In the genomic region with DNA sequence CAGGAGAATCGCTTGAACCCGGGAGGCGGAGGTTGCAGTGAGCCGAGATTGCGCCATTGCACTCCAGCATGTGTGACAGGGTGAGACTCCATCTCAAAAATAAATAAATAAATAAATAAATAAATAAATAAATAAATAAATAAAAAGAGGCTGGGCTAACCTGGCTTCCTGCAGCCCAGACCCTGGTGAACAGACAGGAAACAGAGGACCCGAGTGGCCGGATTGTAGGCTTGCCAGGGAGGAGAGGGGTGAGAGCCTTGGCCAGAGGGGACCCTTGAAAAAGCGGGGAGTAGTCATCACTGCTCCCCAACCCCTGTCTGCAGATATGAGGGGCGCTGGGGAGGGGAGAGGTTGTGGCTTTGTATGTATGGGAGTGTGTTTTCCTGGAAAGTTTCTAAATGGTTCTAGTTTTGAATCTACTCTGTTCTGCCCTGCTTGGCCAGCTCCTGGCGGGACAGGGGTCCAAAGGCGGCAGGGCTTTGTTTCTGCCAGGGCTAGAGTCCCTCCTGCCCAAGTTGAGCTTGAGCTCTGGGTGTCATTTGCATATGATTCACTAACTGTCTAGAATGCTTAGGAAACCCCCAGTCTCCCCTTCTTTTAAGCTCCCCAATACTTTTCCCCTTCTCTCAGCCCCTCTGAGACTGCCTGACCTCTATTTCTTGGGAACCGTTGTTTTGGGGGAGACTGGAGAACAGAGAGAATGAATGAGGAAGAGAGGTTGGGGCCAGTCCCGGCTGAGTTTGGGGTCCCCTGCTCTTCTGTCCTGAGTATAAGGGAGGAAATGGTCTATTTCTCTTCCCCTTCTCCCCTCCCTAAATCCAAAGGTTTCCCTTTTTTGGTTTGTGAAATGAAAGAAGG, we compare ENCODE assay signal across 10 cellular contexts. TPM values are rescaled to one million over a fixed set of nuclear protein-coding genes. Genes with fewer than 3 reads are reported as not detected.
A peak's percentile ranks its signal among the peaks of the same experiment; 100 is the strongest.
DNase-seq lines count a peak whose midpoint lies in the region; ATAC-seq and TF ChIP-seq lines count a peak whose summit lies in the region.
"Had no signal": no experiment of that assay in that cellular context is flagged by ENCODE, and none has a peak within 500 bp of the region (broad histone marks: within the 10 kb centered on the region; RNA-seq: fewer than 3 reads in every experiment).

No MANE protein-coding gene starts in this region.

- no peaks in the 10 kb centered on the region for H3K9me3 ChIP-seq in CD8-positive, alpha-beta memory T cell (ENCODE audit: low read length)
- no peaks in the 10 kb centered on the region for H3K9me3 ChIP-seq in osteoblast (ENCODE audit: low read depth, low read length)

- H3K79me2 ChIP-seq in osteoblast (ENCODE audit: insufficient read depth, low read length): peaks cover 98% of the 10 kb centered on the region

- H3K36me3 ChIP-seq in CD8-positive, alpha-beta memory T cell (ENCODE audit: insufficient read depth, low read length): no peaks in the 10 kb centered on the region
- H3K36me3 ChIP-seq in osteoblast (ENCODE audit: insufficient read depth, low read length): no peaks in the 10 kb centered on the region

- peaks cover 0 to 8% (median 2%) of the 10 kb centered on the region in 5 donors for H3K9me3 Mint-ChIP-seq in CD8-positive, alpha-beta memory T cell
- H3K9me3 Mint-ChIP-seq in chondrocyte (ENCODE audit: low read depth): no peaks in the 10 kb centered on the region

- peaks cover 70% of the 10 kb centered on the region for H4K20me1 ChIP-seq in osteoblast (ENCODE audit: insufficient read depth, low read length)

- H2AFZ ChIP-seq in osteoblast (ENCODE audit: low read length): no peak overlapping the region

- no peak for ATAC-seq in GM19452 (IDR thresholded peaks at IDR 0.05; ENCODE audit: unreplicated experiment)
- ATAC-seq: HCT116 had no signal

- peaks cover 89 to 95% (median 94%) of the 10 kb centered on the region in 3 donors for H3K4me1 Mint-ChIP-seq in CD8-positive, alpha-beta memory T cell
- H3K4me1 Mint-ChIP-seq in chondrocyte (ENCODE audit: low read depth): peaks cover 86% of the 10 kb centered on the region

- H3K27ac Mint-ChIP-seq in CD8-positive, alpha-beta memory T cell: peak overlapping the region; percentile 98 to 100 (median 100)
- H3K27ac Mint-ChIP-seq in chondrocyte (ENCODE audit: unreplicated experiment): peak overlapping the region; percentile 49

- peaks cover 0 to 17% (median 0%) of the 10 kb centered on the region in 3 donors for H3K36me3 Mint-ChIP-seq in CD8-positive, alpha-beta memory T cell
- H3K36me3 Mint-ChIP-seq in chondrocyte (ENCODE audit: low read depth): no peaks in the 10 kb centered on the region

- peak in 4 of 5 donors; percentile 38 to 67 (median 46) for DNase-seq in CD8-positive, alpha-beta memory T cell
- DNase-seq in NAMALWA (ENCODE audit: low spot score): peak; percentile 46
- DNase-seq in chondrocyte (ENCODE audit: low spot score): peak; percentile 60
- peak; percentile 79 for DNase-seq in osteoblast (ENCODE audit: insufficient read length, low spot score, missing footprints)
- DNase-seq in NCI-H1105 treated with DMSO at 0.1 percent for 48 hours (lab: John Stamatoyannopoulos, UW): no peak
- DNase-seq in DMS79 treated with DMSO at 0.1 percent for 48 hours (lab: John Stamatoyannopoulos, UW): no peak
- no peak for DNase-seq in C1 segment of cervical spinal cord (lab: John Stamatoyannopoulos, UW)
- DNase-seq: islet precursor cell had no signal

- POLR2A ChIA-PET in CD8-positive, alpha-beta memory T cell (lab: Charles Lee): interaction anchor here (0.5 to 2.4 kb wide), 8 partner anchors 10 to 1507 kb away, joined by 3 to 6 read pairs (median 3); no protein-coding TSS in a partner anchor

- H3K4me3 Mint-ChIP-seq in CD8-positive, alpha-beta memory T cell: peak overlapping the region; percentile 23 to 94 (median 85)
- no peak overlapping the region for H3K4me3 Mint-ChIP-seq in chondrocyte (ENCODE audit: unreplicated experiment)

- no peaks in the 10 kb centered on the region for H3K27me3 ChIP-seq in CD8-positive, alpha-beta memory T cell (ENCODE audit: insufficient read depth, low read length, poor library complexity, severe bottlenecking)
- H3K27me3 ChIP-seq in osteoblast (ENCODE audit: insufficient read depth, low read length): no peaks in the 10 kb centered on the region

- CTCF ChIA-PET in CD8-positive, alpha-beta memory T cell (lab: Charles Lee): interaction anchor here (1.0 to 7.3 kb wide), 9 partner anchors 7 to 32 kb away, joined by 3 to 46 read pairs (median 8); no protein-coding TSS in a partner anchor

- H3K4me2 ChIP-seq in osteoblast (ENCODE audit: insufficient read depth, low read length): peak overlapping the region; percentile 75

- H3K4me1 ChIP-seq in CD8-positive, alpha-beta memory T cell (ENCODE audit: insufficient read depth, low read length): peaks cover 93% of the 10 kb centered on the region
- peaks cover 82% of the 10 kb centered on the region for H3K4me1 ChIP-seq in osteoblast (ENCODE audit: insufficient read depth, low read length)

- peak overlapping the region; percentile 93 for H3K27ac ChIP-seq in CD8-positive, alpha-beta memory T cell (ENCODE audit: low read depth, low read length)
- H3K27ac ChIP-seq in osteoblast (ENCODE audit: low read depth, low read length): peak overlapping the region; percentile 51

- H3K27me3 Mint-ChIP-seq in CD8-positive, alpha-beta memory T cell: peaks cover 0 to 8% of the 10 kb centered on the region in 2 donors
- H3K27me3 Mint-ChIP-seq in chondrocyte (ENCODE audit: low read depth): no peaks in the 10 kb centered on the region

- TF ChIP-seq CTCF in chondrocyte (IDR thresholded peaks at IDR 0.05) (no peak), osteoblast (IDR thresholded peaks at IDR 0.05; ENCODE audit: extremely low read depth, low read depth, low read length) (no peak)

- H3K4me3 ChIP-seq in CD8-positive, alpha-beta memory T cell (ENCODE audit: low read length): peak overlapping the region; percentile 67
- H3K4me3 ChIP-seq in osteoblast (ENCODE audit: insufficient read depth, low read length): no peak overlapping the region

RNA-seq across cellular contexts. Expression of gene RARA, which starts 16.4 kb away (rescaled TPM):
- total RNA-seq in CD8-positive, alpha-beta memory T cell: 10 to 100 TPM; 37.4 to 37.8 TPM
- polyA plus RNA-seq in CD8-positive, alpha-beta memory T cell: 14.0 TPM
- total RNA-seq in chondrocyte (59.2 to 65.7 TPM (median 61.2 TPM) in 3 replicates), osteoblast (31.1 and 32.4 TPM in 2 replicates)

RNA-seq across cellular contexts. Expression of gene CDC6, which starts 37.7 kb away (rescaled TPM):
- total RNA-seq in CD8-positive, alpha-beta memory T cell: 100 to 1,000 TPM; 107 to 110 TPM
- polyA plus RNA-seq in CD8-positive, alpha-beta memory T cell: 0.49 TPM
- total RNA-seq in chondrocyte (8.5 to 33.1 TPM (median 9.9 TPM) in 3 replicates), osteoblast (5.1 and 8.3 TPM in 2 replicates)

RNA-seq across cellular contexts. Expression of gene GJD3, which starts 39.2 kb away (rescaled TPM):
- under 1 TPM in 1 of 2 experiments, not detected in 1; 0.24 TPM for total RNA-seq in CD8-positive, alpha-beta memory T cell
- polyA plus RNA-seq in CD8-positive, alpha-beta memory T cell: 0.40 TPM
- total RNA-seq in chondrocyte (0.32 to 0.41 TPM in 2 of 3 replicates, not detected in the other), osteoblast (1.8 and 2.7 TPM in 2 replicates)

Comparison
In these comparisons a context has a peak if more than half of its experiments do, and no peak if none do; other contexts are left out.
1. DNase-seq: peak in CD8-positive, alpha-beta memory T cell (4 of 5), NAMALWA (single experiment), chondrocyte (single experiment) and osteoblast (single experiment); none in NCI-H1105 treated with DMSO at 0.1 percent for 48 hours (single experiment), DMS79 treated with DMSO at 0.1 percent for 48 hours (single experiment) and C1 segment of cervical spinal cord (0 of 14).